Comparison of ENCODE assay signal across 9 cellular contexts in the genomic region with DNA sequence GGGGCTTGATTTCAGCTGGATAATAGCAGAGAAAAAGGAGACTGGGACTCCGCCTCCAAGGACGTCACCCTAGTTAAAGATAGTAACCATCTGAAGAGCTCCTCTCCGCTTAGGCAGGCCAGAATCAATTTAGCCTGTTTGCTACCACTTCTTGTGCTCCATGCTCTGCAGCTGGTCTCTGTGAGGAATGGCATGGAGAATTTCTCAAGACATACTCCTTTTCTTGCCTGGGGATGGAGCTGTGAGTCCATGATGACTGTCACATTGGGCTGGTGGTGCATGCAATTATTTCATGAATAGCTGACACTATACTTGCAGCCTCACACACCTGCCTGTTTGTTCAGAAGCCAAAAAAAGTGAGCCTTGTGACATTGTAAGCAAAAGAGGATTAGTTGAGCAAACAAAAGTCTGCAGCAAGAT.
DNase-seq lines count a peak whose midpoint lies in the region; ATAC-seq and TF ChIP-seq lines count a peak whose summit lies in the region.
"Had no signal": no experiment of that assay in that cellular context is flagged by ENCODE, and none has a peak within 500 bp of the region (broad histone marks: within the 10 kb centered on the region; RNA-seq: fewer than 3 reads in every experiment).

No MANE protein-coding gene starts in this region.

- H3K4me1 Mint-ChIP-seq in natural killer cell = no peaks in the 10 kb centered on the region

- H3K4me1 ChIP-seq in mucosa of descending colon (ENCODE audit: low read depth) = peaks cover 2% of the 10 kb centered on the region

- no peaks in the 10 kb centered on the region for H3K27me3 Mint-ChIP-seq in natural killer cell (ENCODE audit: low read depth in 2 of 2)

- TF ChIP-seq CTCF in VCaP (conservative IDR thresholded peaks at IDR 0.05) (peak; percentile 72), mucosa of descending colon (IDR thresholded peaks at IDR 0.05) (no peak), natural killer cell (IDR thresholded peaks at IDR 0.05) (no peak)

- DNase-seq in GDM1 (lab: John Stamatoyannopoulos, UW) (peak; percentile 19), NCI-H1092 (lab: John Stamatoyannopoulos, UW) (peak; percentile 34), mucosa of descending colon (no peak), GM19240 (ENCODE audit: insufficient read length, low spot score) (no peak), natural killer cell (no peak)
- DNase-seq: small intestine had no signal

- peak; percentile 18 for ATAC-seq in mucosa of descending colon
- no peak for ATAC-seq in HG02759 (IDR thresholded peaks at IDR 0.05; ENCODE audit: unreplicated experiment)
- no peak for ATAC-seq in HG03432 (IDR thresholded peaks at IDR 0.05; ENCODE audit: unreplicated experiment)
- no peak for ATAC-seq in natural killer cell

- no peaks in the 10 kb centered on the region for H3K36me3 ChIP-seq in mucosa of descending colon (ENCODE audit: low read depth)

- intact Hi-C loops in mucosa of descending colon (cut with DNase I, micrococcal nuclease) = no loop called here
- intact Hi-C loops in natural killer cell (cut with micrococcal nuclease) = no loop called here

- H3K36me3 Mint-ChIP-seq in natural killer cell = no peaks in the 10 kb centered on the region

- no peak overlapping the region for H3K4me3 ChIP-seq in mucosa of descending colon

- no peak overlapping the region for H3K27ac Mint-ChIP-seq in natural killer cell

- no peaks in the 10 kb centered on the region for H3K9me3 Mint-ChIP-seq in natural killer cell

- H3K27ac ChIP-seq in VCaP = peak overlapping the region; percentile 65

- no peaks in the 10 kb centered on the region for H3K9me3 ChIP-seq in mucosa of descending colon

- no peak overlapping the region for H3K4me3 Mint-ChIP-seq in natural killer cell

Comparison
In these comparisons a context has a peak if more than half of its experiments do, and no peak if none do; other contexts are left out.
1. DNase-seq: peak in GDM1 (single experiment) and NCI-H1092 (single experiment); none in mucosa of descending colon (0 of 3), GM19240 (single experiment) and natural killer cell (single experiment).